In genomic region chr19:52191951-52192350, GRCh38 we compare ENCODE assay signal across 11 cellular contexts. TPM values are rescaled to one million over a fixed set of nuclear protein-coding genes. Genes with fewer than 3 reads are reported as not detected.
DNase-seq lines count a peak whose midpoint lies in the region; ATAC-seq, FAIRE-seq and TF ChIP-seq lines count a peak whose summit lies in the region.
"Had no signal": no experiment of that assay in that cellular context is flagged by ENCODE, and none has a peak within 500 bp of the region (broad histone marks: within the 10 kb centered on the region; RNA-seq: fewer than 3 reads in every experiment).

No MANE protein-coding gene starts in this region.

- H3K27ac ChIP-seq in A549 (no peak overlapping the region), HUES48 (ENCODE audit: low read depth, low read length) (no peak overlapping the region), mammary epithelial cell (ENCODE audit: insufficient read depth, low read depth, low read length) (peak overlapping the region; percentile 91)

- TF ChIP-seq POLR2A in A549 (IDR thresholded peaks at IDR 0.05; ENCODE audit: low read length), result no peak

- peaks cover 69% of the 10 kb centered on the region for H3K79me2 ChIP-seq in mammary epithelial cell (ENCODE audit: insufficient read depth, low read length)

- FAIRE-seq in A549 (lab: Jason Lieb, UNC), result no peak

- no peak overlapping the region for H2AFZ ChIP-seq in mammary epithelial cell (ENCODE audit: low read depth, low read length)

- 96% methylated on average over 2 of the region's 2 CpGs for WGBS in A549 (ENCODE audit: missing lambda C conversion rate)
- WGBS in mammary epithelial cell (ENCODE audit: low coverage, missing lambda C conversion rate), result 57% methylated on average over 1 of the region's 2 CpGs

- in situ Hi-C loops in mammary epithelial cell (cut with MboI; ENCODE audit: low sequenced_read_pairs in 2 of 2), result no loop called here

- no peak for DNase-seq in A549 (ENCODE audit: low read depth in 1 of 2, low spot score in 1 of 2)
- no peak for DNase-seq in mammary epithelial cell
- DNase-seq in myocyte (ENCODE audit: low read depth), result peak; percentile 29
- no peak for DNase-seq in AG20443 (ENCODE audit: low spot score)
- no peak for DNase-seq in NCI-H1694 (lab: John Stamatoyannopoulos, UW)
- DNase-seq: DMS79; NCI-H82; stimulated activated CD4-positive, alpha-beta T cell treated with anti-CD3 and anti-CD28 coated beads, Interleukin-4, amount 100 ng/mL, for 1 hour had no signal

- H3K4me2 ChIP-seq in A549, result peak overlapping the region; percentile 92; the same call in 2 of the 3 replicates
- peak overlapping the region; percentile 82 for H3K4me2 ChIP-seq in mammary epithelial cell (ENCODE audit: insufficient read depth, low read depth, low read length)

- intact Hi-C loops in mammary epithelial cell (cut with micrococcal nuclease), result no loop called here

- BruUV-seq in mammary epithelial cell (replicated peaks; lab: Mats Ljungman, UMichigan), result no TSS peak

- CTCF ChIA-PET in A549 (lab: Yijun Ruan, JAX), result interaction anchor here (1.4 to 1.5 kb wide), 2 partner anchors 38 to 45 kb away, joined by 3 read pairs; no protein-coding TSS in a partner anchor
- CTCF ChIA-PET in mammary epithelial cell (lab: Charles Lee; ENCODE audit: low non-redundant PET), result no interaction called here

- 0 out of 3 replicates have a peak overlapping the region, but pooled peaks have one; percentile 80 for H3K4me3 ChIP-seq in A549
- peak overlapping the region; percentile 87 for H3K4me3 ChIP-seq in HUES48 (ENCODE audit: low read depth, low read length)
- peak overlapping the region in 2 of 3 experiments; percentile 70 to 88 for H3K4me3 ChIP-seq in mammary epithelial cell (replicated peaks in 1 of 3; ENCODE audit: insufficient read depth in 1 of 3, low read depth in 2 of 3, low read length in 3 of 3)

- H3K9me3 ChIP-seq in A549, result peaks cover 80% of the 10 kb centered on the region
- no peaks in the 10 kb centered on the region for H3K9me3 ChIP-seq in HUES48 (ENCODE audit: control insufficient read depth, insufficient read depth, low read length)
- no peaks in the 10 kb centered on the region for H3K9me3 ChIP-seq in mammary epithelial cell (replicated peaks; ENCODE audit: insufficient read depth, low read length)

- ATAC-seq in A549 (no peak), GM18870 (IDR thresholded peaks at IDR 0.05; ENCODE audit: unreplicated experiment) (no peak), HG02938 (IDR thresholded peaks at IDR 0.05; ENCODE audit: unreplicated experiment) (no peak)

- H3K36me3 ChIP-seq in HUES48 (ENCODE audit: control insufficient read depth, insufficient read depth, low read length) (peaks cover 39% of the 10 kb centered on the region), mammary epithelial cell (ENCODE audit: insufficient read depth, low read length) (peaks cover 20% of the 10 kb centered on the region)

- dilution Hi-C loops in mammary epithelial cell (cut with HindIII; ENCODE audit: low sequenced_read_pairs), result no loop called here

- H4K20me1 ChIP-seq in mammary epithelial cell (ENCODE audit: insufficient read depth, low read length), result peaks cover 3% of the 10 kb centered on the region

- TF ChIP-seq RAD21 in A549 (conservative IDR thresholded peaks at IDR 0.05 in 1 of 2, IDR thresholded peaks at IDR 0.05 in 1 of 2), result no peak

- H3K4me1 ChIP-seq in A549 (0 out of 3 replicates have a peak, but pooled peaks cover 7% of the 10 kb centered on the region), HUES48 (ENCODE audit: control insufficient read depth, insufficient read depth, low read length) (peaks cover 17% of the 10 kb centered on the region), mammary epithelial cell (ENCODE audit: insufficient read depth, low read length) (peaks cover 18% of the 10 kb centered on the region)

- H3K27me3 ChIP-seq in HUES48 (ENCODE audit: control insufficient read depth, insufficient read depth, low read length) (no peaks in the 10 kb centered on the region), mammary epithelial cell (ENCODE audit: insufficient read depth, low read length) (no peaks in the 10 kb centered on the region)

- no peak for TF ChIP-seq CTCF in A549 (IDR thresholded peaks at IDR 0.05)
- no peak for TF ChIP-seq CTCF in mammary epithelial cell (conservative IDR thresholded peaks at IDR 0.05 in 1 of 2, IDR thresholded peaks at IDR 0.05 in 1 of 2; ENCODE audit: extremely low read depth in 1 of 2, insufficient read depth in 1 of 2, low read depth in 1 of 2, low read length in 2 of 2)

- POLR2A ChIA-PET in A549 (lab: Yijun Ruan, JAX), result no interaction called here

- H3K9ac ChIP-seq in HUES48 (ENCODE audit: low read depth, low read length) (no peak overlapping the region), mammary epithelial cell (ENCODE audit: insufficient read depth, low read length) (no peak overlapping the region)

- TF ChIP-seq EP300 in A549 (IDR thresholded peaks at IDR 0.05), result no peak

TF ChIP-seq in A549, 52 proteins besides CTCF, POLR2A, EP300 and RAD21 (continues in another document):
- no peak for TF ChIP-seq KDM5A (IDR thresholded peaks at IDR 0.05)
- TF ChIP-seq CBX2 (IDR thresholded peaks at IDR 0.05; ENCODE audit: borderline replicate concordance, low read depth), result no peak
- no peak for TF ChIP-seq USF2 (IDR thresholded peaks at IDR 0.05)
- TF ChIP-seq ZC3H11A (IDR thresholded peaks at IDR 0.05), result no peak
- TF ChIP-seq HEYL (CRISPR knock-in tag; IDR thresholded peaks at IDR 0.05), result no peak
- TF ChIP-seq REST (IDR thresholded peaks at IDR 0.05), result no peak
- no peak for TF ChIP-seq ZFP36 (IDR thresholded peaks at IDR 0.05; ENCODE audit: borderline replicate concordance, partially characterized antibody)
- TF ChIP-seq TP53 (CRISPR knock-in tag; IDR thresholded peaks at IDR 0.05), result no peak
- TF ChIP-seq SMC3 (IDR thresholded peaks at IDR 0.05), result no peak
- no peak for TF ChIP-seq JUN (IDR thresholded peaks at IDR 0.05)
- no peak for TF ChIP-seq JUNB (IDR thresholded peaks at IDR 0.05)
- no peak for TF ChIP-seq CEBPB (IDR thresholded peaks at IDR 0.05)

RNA-seq across cellular contexts. Expression of gene PPP2R1A, which starts 2.1 kb away (rescaled TPM):
- 145 and 201 TPM in 2 replicates for polyA plus RNA-seq in A549 (2011; rRNA removed)
- polyA plus RNA-seq in A549 (2012; cell fraction: cytosol; rRNA removed), result 233 and 279 TPM in 2 replicates
- 361 and 420 TPM in 2 replicates for polyA plus RNA-seq in A549 (2012; cell fraction: nucleus; rRNA removed)
- 144 to 158 TPM (median 154 TPM) in 3 replicates for polyA plus RNA-seq in A549 (2017; fragmentation: RNase III; extraction: RNeasy Plus Mini Kit Qiagen cat#74134 plus additional on column Dnase treatment)
- 587 and 668 TPM in 2 replicates for polyA minus RNA-seq in A549 (2011; rRNA and poly(A)+ RNA removed)
- total RNA-seq in mammary epithelial cell, result 100 to 1,000 TPM; 213 to 299 TPM
- polyA plus RNA-seq in mammary epithelial cell, result 203 TPM
- polyA minus RNA-seq in mammary epithelial cell, result 288 TPM
- total RNA-seq in myocyte, result 351 and 428 TPM in 2 replicates
- polyA plus RNA-seq in myocyte (2012), result 469 TPM

RNA-seq across cellular contexts. Expression of gene ZNF836, which starts 20.5 kb away (rescaled TPM):
- 0.83 and 0.85 TPM in 2 replicates for polyA plus RNA-seq in A549 (2011; rRNA removed)
- polyA plus RNA-seq in A549 (2012; cell fraction: cytosol; rRNA removed), result 0.36 and 0.41 TPM in 2 replicates
- polyA plus RNA-seq in A549 (2012; cell fraction: nucleus; rRNA removed), result 0.21 and 0.52 TPM in 2 replicates
- polyA plus RNA-seq in A549 (2017; fragmentation: RNase III; extraction: RNeasy Plus Mini Kit Qiagen cat#74134 plus additional on column Dnase treatment), result 0.50 to 0.81 TPM (median 0.76 TPM) in 3 replicates
- polyA minus RNA-seq in A549 (2011; rRNA and poly(A)+ RNA removed), result 0.19 and 1.0 TPM in 2 replicates
- 10 to 100 TPM; 10.0 to 11.2 TPM for total RNA-seq in mammary epithelial cell
- polyA plus RNA-seq in mammary epithelial cell, result 3.1 TPM
- polyA minus RNA-seq in mammary epithelial cell, result not detected
- total RNA-seq in myocyte, result 4.5 and 4.8 TPM in 2 replicates
- 4.2 TPM for polyA plus RNA-seq in myocyte (2012)

RNA-seq across cellular contexts. Expression of gene ZNF616, which starts 52.2 kb away (rescaled TPM):
- polyA plus RNA-seq in A549 (2011; rRNA removed) (1.8 and 1.9 TPM in 2 replicates), A549 (2017; fragmentation: RNase III; extraction: RNeasy Plus Mini Kit Qiagen cat#74134 plus additional on column Dnase treatment) (0.90 to 1.3 TPM (median 1.2 TPM) in 3 replicates), mammary epithelial cell (3.0 TPM)
- 0.22 and 0.25 TPM in 2 replicates for polyA plus RNA-seq in A549 (2012; cell fraction: cytosol; rRNA removed)
- polyA plus RNA-seq in A549 (2012; cell fraction: nucleus; rRNA removed), result 0.13 and 0.17 TPM in 2 replicates
- polyA minus RNA-seq in A549 (2011; rRNA and poly(A)+ RNA removed), result 2.6 and 3.8 TPM in 2 replicates
- total RNA-seq in mammary epithelial cell (10 to 100 TPM in 1 of 2 donors, 1 to 10 TPM in 1; 9.7 to 10.3 TPM), myocyte (10.6 and 11.3 TPM in 2 replicates)
- 11.1 TPM for polyA minus RNA-seq in mammary epithelial cell
- polyA plus RNA-seq in myocyte (2012), result 5.1 TPM
